In genomic region chr9:129783516-129784361, GRCh38 we compare ENCODE assay signal across 8 cellular contexts. TPM values are rescaled to one million over a fixed set of nuclear protein-coding genes. Genes with fewer than 3 reads are reported as not detected.
DNase-seq lines count a peak whose midpoint lies in the region; ATAC-seq lines count a peak whose summit lies in the region.

No MANE protein-coding gene starts in this region.

- ATAC-seq in GM21576 (IDR thresholded peaks at IDR 0.05; ENCODE audit: unreplicated experiment) (peak; percentile 50), left lobe of liver (peak; percentile 99), HG03196 (IDR thresholded peaks at IDR 0.05; ENCODE audit: unreplicated experiment) (no peak)

- DNase-seq in AG08396 (ENCODE audit: low spot score) (peak; percentile 83), NCI-H2227 treated with DMSO at 0.1 percent for 48 hours (lab: John Stamatoyannopoulos, UW) (peak; percentile 37), cerebellar cortex (ENCODE audit: low spot score) (peak; percentile 81), left lobe of liver (ENCODE audit: low spot score) (peak; percentile 63)
- peak; percentile 61 for DNase-seq in activated CD4-positive, alpha-beta T cell treated with anti-CD3 and anti-CD28 coated beads for 1 hour
- peak; percentile 63 to 64 for DNase-seq in stimulated activated CD4-positive, alpha-beta T cell treated with anti-CD3 and anti-CD28 coated beads, Interleukin-4, amount 100 ng/mL, for 4 hours

RNA-seq across cellular contexts. Expression of gene TOR1B, which starts 19.2 kb away (rescaled TPM):
- total RNA-seq in left lobe of liver, result 18.7 TPM

RNA-seq across cellular contexts. Expression of gene PTGES, which starts 30.9 kb away (rescaled TPM):
- total RNA-seq in left lobe of liver, result not detected

RNA-seq across cellular contexts. Expression of gene TOR1A, which starts 40.2 kb away (rescaled TPM):
- total RNA-seq in left lobe of liver, result 17.8 TPM

RNA-seq across cellular contexts. Expression of gene C9orf78, which starts 51.3 kb away (rescaled TPM):
- total RNA-seq in left lobe of liver, result 27.7 TPM

RNA-seq across cellular contexts. Expression of gene USP20, which starts 51.5 kb away (rescaled TPM):
- total RNA-seq in left lobe of liver, result 16.7 TPM
